In the genomic region with DNA sequence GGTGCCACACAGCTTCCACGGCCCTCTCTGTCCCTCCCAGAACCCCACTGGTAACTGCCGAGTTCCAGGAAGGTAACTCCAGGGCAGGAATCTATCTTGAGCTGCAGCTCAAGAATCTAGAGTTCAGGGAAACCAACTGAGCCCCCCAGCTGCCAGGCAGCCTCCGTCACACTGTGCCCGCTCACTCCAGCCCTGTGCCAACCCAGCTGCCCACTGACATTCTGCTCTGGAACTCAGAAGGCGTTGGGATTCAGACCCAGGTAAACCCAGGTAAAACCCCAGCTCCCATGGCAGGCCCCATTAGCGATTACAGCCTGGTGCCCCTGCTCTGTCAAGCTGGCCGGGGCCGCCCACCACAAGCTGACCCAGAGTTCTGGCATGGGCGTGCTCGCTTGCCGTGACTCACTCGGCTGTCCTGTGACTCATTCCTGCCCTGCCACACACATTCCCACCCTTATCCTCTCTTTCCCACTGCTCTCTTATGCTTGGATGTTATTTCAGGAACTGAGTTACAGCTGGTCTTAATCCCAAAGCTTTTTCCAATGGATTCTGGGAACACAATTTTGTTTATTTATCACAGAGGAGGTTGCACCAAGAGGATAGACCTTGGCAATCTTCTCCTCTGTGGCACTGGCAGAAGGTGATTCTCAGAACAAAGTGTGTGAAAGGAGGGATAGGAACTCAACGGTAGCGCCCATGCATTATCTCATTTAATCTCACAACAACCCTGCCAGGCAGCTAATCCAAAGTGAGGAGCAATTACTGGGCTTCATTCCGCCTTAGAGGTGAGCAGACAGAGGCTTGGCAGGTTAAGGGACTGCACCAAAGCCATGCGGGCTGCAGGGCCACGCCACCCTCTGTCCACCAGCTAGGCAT, we compare ENCODE assay signal across 8 cellular contexts. TPM values are rescaled to one million over a fixed set of nuclear protein-coding genes. Genes with fewer than 3 reads are reported as not detected.
DNase-seq lines count a peak whose midpoint lies in the region; TF ChIP-seq lines count a peak whose summit lies in the region.

No MANE protein-coding gene starts in this region.

- no peaks in the 10 kb centered on the region for H3K9me2 ChIP-seq in SK-N-SH

- WGBS in SK-N-SH (ENCODE audit: low lambda C conversion rate), result 43% methylated on average over 10 of the region's 17 CpGs

- H3F3A ChIP-seq in SK-N-SH (replicated peaks; ENCODE audit: insufficient read depth), result peaks cover 8% of the 10 kb centered on the region

- no peaks in the 10 kb centered on the region for H3K27me3 ChIP-seq in SK-N-SH (ENCODE audit: insufficient read depth)
- no peaks in the 10 kb centered on the region for H3K27me3 ChIP-seq in parathyroid adenoma (ENCODE audit: control insufficient read depth, insufficient read depth, low read length)
- H3K27me3 ChIP-seq in A673 (replicated peaks; ENCODE audit: insufficient read depth, low read depth, low read length, poor library complexity), result no peaks in the 10 kb centered on the region

- TF ChIP-seq RAD21 in SK-N-SH (IDR thresholded peaks at IDR 0.05; ENCODE audit: low read length), result no peak

- no peaks in the 10 kb centered on the region for H3K36me3 ChIP-seq in SK-N-SH (replicated peaks in 1 of 2; ENCODE audit: control insufficient read depth in 1 of 2, insufficient read depth in 2 of 2, low read length in 1 of 2)
- no peaks in the 10 kb centered on the region for H3K36me3 ChIP-seq in parathyroid adenoma (ENCODE audit: control insufficient read depth, insufficient read depth, low read length)
- H3K36me3 ChIP-seq in A673 (ENCODE audit: insufficient read depth, low read length, poor library complexity, severe bottlenecking), result no peaks in the 10 kb centered on the region

- H2AFZ ChIP-seq in SK-N-SH (ENCODE audit: low read depth) (no peak overlapping the region), parathyroid adenoma (no peak overlapping the region)

- DNase-seq in CD1c-positive myeloid dendritic cell (ENCODE audit: extremely low spot score) (peak; percentile 62), SK-N-SH (no peak), fibroblast of the conjunctiva (ENCODE audit: low read depth) (peak; percentile 79), A673 (ENCODE audit: low spot score) (no peak), cerebellar nuclear complex (lab: John Stamatoyannopoulos, UW) (no peak), NOMO-1 treated with dmso at 0.1 percent for 144 hours (lab: John Stamatoyannopoulos, UW; ENCODE audit: unreplicated experiment) (no peak)
- no peak for DNase-seq in activated CD4-positive, CD25-positive, alpha-beta regulatory T cell treated with anti-CD3 and anti-CD28 coated beads, Interleukin-2, amount 50 U/mL, for 72 hours

- H3K4me3 ChIP-seq in SK-N-SH (ENCODE audit: low read depth in 2 of 2, low read length in 1 of 2) (no peak overlapping the region), parathyroid adenoma (ENCODE audit: low read depth, low read length) (no peak overlapping the region), A673 (ENCODE audit: low read depth, low read length, poor library complexity, severe bottlenecking) (no peak overlapping the region)

- H3K9me3 ChIP-seq in SK-N-SH, result no peaks in the 10 kb centered on the region
- no peaks in the 10 kb centered on the region for H3K9me3 ChIP-seq in parathyroid adenoma (ENCODE audit: control insufficient read depth, low read length)
- no peaks in the 10 kb centered on the region for H3K9me3 ChIP-seq in A673 (ENCODE audit: low read depth, low read length, poor library complexity, severe bottlenecking)

- BruUV-seq in A673 (replicated peaks; lab: Mats Ljungman, UMichigan), result no TSS peak

- H4K20me1 ChIP-seq in SK-N-SH (ENCODE audit: insufficient read depth), result no peaks in the 10 kb centered on the region

- H3K4me2 ChIP-seq in SK-N-SH (peak overlapping the region; percentile 64), parathyroid adenoma (ENCODE audit: low read length) (no peak overlapping the region)

- H3K4me1 ChIP-seq in SK-N-SH (ENCODE audit: control insufficient read depth in 1 of 2, insufficient read depth in 2 of 2, low read depth in 1 of 2, low read length in 1 of 2), result peaks cover 18 to 32% of the 10 kb centered on the region in 2 experiments; a peak in 2 of 4 replicates
- no peaks in the 10 kb centered on the region for H3K4me1 ChIP-seq in parathyroid adenoma
- no peaks in the 10 kb centered on the region for H3K4me1 ChIP-seq in A673 (ENCODE audit: insufficient read depth, low read length, poor library complexity, severe bottlenecking)

- TF ChIP-seq EP300 in SK-N-SH (IDR thresholded peaks at IDR 0.05; ENCODE audit: borderline replicate concordance in 1 of 2, low read depth in 1 of 2, low read length in 1 of 2), result peak in 1 of 2 experiments; percentile 62; a peak in 1 of 4 replicates

- POLR2A ChIA-PET in SK-N-SH (lab: Yijun Ruan, JAX), result no interaction called here
- POLR2A ChIA-PET in A673 (lab: Charles Lee; ENCODE audit: low non-redundant PET), result no interaction called here

- CTCF ChIA-PET in SK-N-SH (lab: Yijun Ruan, JAX) (interaction anchor here (0.6 to 1.5 kb wide), 5 partner anchors 10 to 565 kb away, joined by 3 to 6 read pairs (median 3); no protein-coding TSS in a partner anchor), A673 (lab: Charles Lee) (no interaction called here)

- H3K27ac ChIP-seq in SK-N-SH (ENCODE audit: low read depth in 2 of 2, low read length in 1 of 2), result peak overlapping the region; percentile 50 to 98
- H3K27ac ChIP-seq in parathyroid adenoma, result peak overlapping the region; percentile 19
- no peak overlapping the region for H3K27ac ChIP-seq in A673 (ENCODE audit: low read depth, low read length, poor library complexity, severe bottlenecking)

- H3K9ac ChIP-seq in SK-N-SH (peak overlapping the region; percentile 16; the same call in 1 of the 2 replicates), parathyroid adenoma (no peak overlapping the region)

- intact Hi-C loops in A673 (cut with micrococcal nuclease; ENCODE audit: unreplicated experiment), result no loop called here

- TF ChIP-seq CTCF in SK-N-SH (IDR thresholded peaks at IDR 0.05) (no peak), parathyroid adenoma (IDR thresholded peaks at IDR 0.05) (no peak), A673 (conservative IDR thresholded peaks at IDR 0.05; ENCODE audit: low read depth, low read length) (no peak)

- H3K79me2 ChIP-seq in SK-N-SH (ENCODE audit: insufficient read depth), result peaks cover 3% of the 10 kb centered on the region; the same call in 1 of the 2 replicates
- no peaks in the 10 kb centered on the region for H3K79me2 ChIP-seq in parathyroid adenoma

TF ChIP-seq in SK-N-SH, 30 proteins besides CTCF, POLR2A, EP300 and RAD21 (continues in another document):
- TF ChIP-seq FOXJ3 (CRISPR knock-in tag; IDR thresholded peaks at IDR 0.05) (no peak), EZH2phosphoT487 (IDR thresholded peaks at IDR 0.05; ENCODE audit: borderline replicate concordance, low read depth) (no peak), MXI1 (IDR thresholded peaks at IDR 0.05; ENCODE audit: low read depth, low read length) (no peak), NRF1 (IDR thresholded peaks at IDR 0.05; ENCODE audit: low read depth, low read length) (no peak), RXRA (IDR thresholded peaks at IDR 0.05; ENCODE audit: borderline replicate concordance, low read depth) (peak; percentile 72; the same call in 1 of the 2 replicates), SIN3A (IDR thresholded peaks at IDR 0.05; ENCODE audit: borderline replicate concordance, low read depth, low read length) (no peak), CHD2 (IDR thresholded peaks at IDR 0.05; ENCODE audit: low read length, partially characterized antibody) (no peak), GATA2 (CRISPR knock-in tag; IDR thresholded peaks at IDR 0.05) (no peak), JUND (IDR thresholded peaks at IDR 0.05) (peak; percentile 96)
- TF ChIP-seq, protein P1, sequence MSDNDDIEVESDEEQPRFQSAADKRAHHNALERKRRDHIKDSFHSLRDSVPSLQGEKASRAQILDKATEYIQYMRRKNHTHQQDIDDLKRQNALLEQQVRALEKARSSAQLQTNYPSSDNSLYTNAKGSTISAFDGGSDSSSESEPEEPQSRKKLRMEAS (IDR thresholded peaks at IDR 0.05; ENCODE audit: low read depth), result peak; percentile 85
- TF ChIP-seq, protein P2, sequence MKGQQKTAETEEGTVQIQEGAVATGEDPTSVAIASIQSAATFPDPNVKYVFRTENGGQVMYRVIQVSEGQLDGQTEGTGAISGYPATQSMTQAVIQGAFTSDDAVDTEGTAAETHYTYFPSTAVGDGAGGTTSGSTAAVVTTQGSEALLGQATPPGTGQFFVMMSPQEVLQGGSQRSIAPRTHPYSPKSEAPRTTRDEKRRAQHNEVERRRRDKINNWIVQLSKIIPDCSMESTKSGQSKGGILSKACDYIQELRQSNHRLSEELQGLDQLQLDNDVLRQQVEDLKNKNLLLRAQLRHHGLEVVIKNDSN (IDR thresholded peaks at IDR 0.05; ENCODE audit: borderline replicate concordance, low read depth), result no peak
- TF ChIP-seq, protein P3, sequence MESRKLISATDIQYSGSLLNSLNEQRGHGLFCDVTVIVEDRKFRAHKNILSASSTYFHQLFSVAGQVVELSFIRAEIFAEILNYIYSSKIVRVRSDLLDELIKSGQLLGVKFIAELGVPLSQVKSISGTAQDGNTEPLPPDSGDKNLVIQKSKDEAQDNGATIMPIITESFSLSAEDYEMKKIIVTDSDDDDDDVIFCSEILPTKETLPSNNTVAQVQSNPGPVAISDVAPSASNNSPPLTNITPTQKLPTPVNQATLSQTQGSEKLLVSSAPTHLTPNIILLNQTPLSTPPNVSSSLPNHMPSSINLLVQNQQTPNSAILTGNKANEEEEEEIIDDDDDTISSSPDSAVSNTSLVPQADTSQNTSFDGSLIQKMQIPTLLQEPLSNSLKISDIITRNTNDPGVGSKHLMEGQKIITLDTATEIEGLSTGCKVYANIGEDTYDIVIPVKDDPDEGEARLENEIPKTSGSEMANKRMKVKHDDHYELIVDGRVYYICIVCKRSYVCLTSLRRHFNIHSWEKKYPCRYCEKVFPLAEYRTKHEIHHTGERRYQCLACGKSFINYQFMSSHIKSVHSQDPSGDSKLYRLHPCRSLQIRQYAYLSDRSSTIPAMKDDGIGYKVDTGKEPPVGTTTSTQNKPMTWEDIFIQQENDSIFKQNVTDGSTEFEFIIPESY (IDR thresholded peaks at IDR 0.05; ENCODE audit: borderline replicate concordance, low read depth), result no peak

RNA-seq across cellular contexts. Expression of a gene that starts 33.2 kb away (rescaled TPM):
- 1.8 and 2.0 TPM in 2 replicates for polyA plus RNA-seq in SK-N-SH (2012; rRNA removed)
- 0.80 and 1.3 TPM in 2 replicates for polyA plus RNA-seq in SK-N-SH (2012; cell fraction: cytosol; rRNA removed)
- 3.0 and 3.6 TPM in 2 replicates for polyA plus RNA-seq in SK-N-SH (2012; cell fraction: nucleus; rRNA removed)
- 6.3 and 6.4 TPM in 2 replicates for total RNA-seq in A673 (2021)

RNA-seq across cellular contexts. Expression of a gene that starts 51.6 kb away (rescaled TPM):
- 29.1 and 31.4 TPM in 2 replicates for polyA plus RNA-seq in SK-N-SH (2012; rRNA removed)
- 45.1 and 60.1 TPM in 2 replicates for polyA plus RNA-seq in SK-N-SH (2012; cell fraction: cytosol; rRNA removed)
- 6.3 and 10.9 TPM in 2 replicates for polyA plus RNA-seq in SK-N-SH (2012; cell fraction: nucleus; rRNA removed)
- total RNA-seq in A673 (2021), result 63.5 and 68.8 TPM in 2 replicates

Comparison
In these comparisons a context has a peak if more than half of its experiments do, and no peak if none do; other contexts are left out.
1. DNase-seq: peak in CD1c-positive myeloid dendritic cell (single experiment) and fibroblast of the conjunctiva (single experiment); none in SK-N-SH (single experiment), activated CD4-positive, CD25-positive, alpha-beta regulatory T cell treated with anti-CD3 and anti-CD28 coated beads, Interleukin-2, amount 50 U/mL, for 72 hours (single experiment), A673 (single experiment), cerebellar nuclear complex (0 of 2) and NOMO-1 treated with dmso at 0.1 percent for 144 hours (single experiment).